9 cellular contexts compared by ENCODE assay signal in genomic region chr10:46634698-46635097, GRCh38. TPM values are rescaled to one million over a fixed set of nuclear protein-coding genes. Genes with fewer than 3 reads are reported as not detected.
DNase-seq lines count a peak whose midpoint lies in the region; ATAC-seq and TF ChIP-seq lines count a peak whose summit lies in the region.
"Not testable (repeated sequence)": the region's sequence is repeated elsewhere in the genome, so short reads cannot be mapped to it uniquely, and the experiment has no call there.
"Had no signal": no experiment of that assay in that cellular context is flagged by ENCODE, and none has a peak within 500 bp of the region (broad histone marks: within the 10 kb centered on the region; RNA-seq: fewer than 3 reads in every experiment).

No MANE protein-coding gene starts in this region.

- not testable (repeated sequence) for H3K27me3 Mint-ChIP-seq in Calu3 (ENCODE audit: unreplicated experiment); activated naive CD8-positive, alpha-beta T cell treated with anti-CD3 and anti-CD28 coated beads, Interleukin-2, amount 50 U/mL, for 24 hours; dendritic cell treated with granulocyte-macrophage colony-stimulating factor and Interleukin-4, amounts not matched to agents 40 ng/mL and 50 ng/mL, for 4 days; naive thymus-derived CD8-positive, alpha-beta T cell; progenitor cell of endocrine pancreas; type B pancreatic cell

- H3K27ac ChIP-seq in PC-9 = not testable (repeated sequence)

- H3K4me3 ChIP-seq in PC-9 = peak overlapping the region; percentile 56; the same call in 1 of the 2 replicates

- H3K36me3 ChIP-seq in PC-9 (ENCODE audit: low read depth) = not testable (repeated sequence)

- intact Hi-C loops in Calu3 (cut with micrococcal nuclease; ENCODE audit: unreplicated experiment); PC-9 (cut with micrococcal nuclease; ENCODE audit: unreplicated experiment); dendritic cell treated with granulocyte-macrophage colony-stimulating factor and Interleukin-4, amounts not matched to agents 40 ng/mL and 50 ng/mL, for 4 days (cut with micrococcal nuclease); left ventricle myocardium superior (cut with micrococcal nuclease): not testable (repeated sequence)

- H3K27ac Mint-ChIP-seq in Calu3 (ENCODE audit: unreplicated experiment); activated naive CD8-positive, alpha-beta T cell treated with anti-CD3 and anti-CD28 coated beads, Interleukin-2, amount 50 U/mL, for 24 hours; dendritic cell treated with granulocyte-macrophage colony-stimulating factor and Interleukin-4, amounts not matched to agents 40 ng/mL and 50 ng/mL, for 4 days; progenitor cell of endocrine pancreas; type B pancreatic cell: not testable (repeated sequence)
- H3K27ac Mint-ChIP-seq in naive thymus-derived CD8-positive, alpha-beta T cell = peak overlapping the region in 6 of 10 donors; percentile 46 to 86 (median 69)

- H3K4me3 Mint-ChIP-seq in Calu3 (ENCODE audit: low read depth, unreplicated experiment) (peak overlapping the region; percentile 26), progenitor cell of endocrine pancreas (ENCODE audit: low read depth) (peak overlapping the region; percentile 62), type B pancreatic cell (peak overlapping the region; percentile 81)
- H3K4me3 Mint-ChIP-seq in activated naive CD8-positive, alpha-beta T cell treated with anti-CD3 and anti-CD28 coated beads, Interleukin-2, amount 50 U/mL, for 24 hours = peak overlapping the region; percentile 42
- H3K4me3 Mint-ChIP-seq in dendritic cell treated with granulocyte-macrophage colony-stimulating factor and Interleukin-4, amounts not matched to agents 40 ng/mL and 50 ng/mL, for 4 days = peak overlapping the region; percentile 62
- H3K4me3 Mint-ChIP-seq in naive thymus-derived CD8-positive, alpha-beta T cell = peak overlapping the region in 7 of 10 donors; percentile 12 to 72 (median 55)

- H3K4me2 ChIP-seq in PC-9 = peak overlapping the region; percentile 75

- H3K9me3 Mint-ChIP-seq in Calu3 (ENCODE audit: low read depth, unreplicated experiment); activated naive CD8-positive, alpha-beta T cell treated with anti-CD3 and anti-CD28 coated beads, Interleukin-2, amount 50 U/mL, for 24 hours; dendritic cell treated with granulocyte-macrophage colony-stimulating factor and Interleukin-4, amounts not matched to agents 40 ng/mL and 50 ng/mL, for 4 days; naive thymus-derived CD8-positive, alpha-beta T cell; progenitor cell of endocrine pancreas (ENCODE audit: low read depth); type B pancreatic cell: not testable (repeated sequence)

- not testable (repeated sequence) for TF ChIP-seq CTCF in Calu3 (IDR thresholded peaks at IDR 0.05; ENCODE audit: unreplicated experiment); PC-9 (conservative IDR thresholded peaks at IDR 0.05); progenitor cell of endocrine pancreas (IDR thresholded peaks at IDR 0.05; ENCODE audit: unreplicated experiment); type B pancreatic cell (conservative IDR thresholded peaks at IDR 0.05)

- not testable (repeated sequence) for H3F3A ChIP-seq in PC-9 (ENCODE audit: insufficient read depth, low read depth)

- H3K9me3 ChIP-seq in PC-9 (ENCODE audit: insufficient read depth, low read depth) = not testable (repeated sequence)

- H3K27me3 ChIP-seq in PC-9 (ENCODE audit: insufficient read depth, low read depth) = not testable (repeated sequence)

- ATAC-seq in activated naive CD8-positive, alpha-beta T cell treated with anti-CD3 and anti-CD28 coated beads, Interleukin-2, amount 50 U/mL, for 24 hours; naive thymus-derived CD8-positive, alpha-beta T cell: not testable (repeated sequence)
- ATAC-seq in left ventricle myocardium superior = peak; percentile 36

- POLR2A ChIA-PET in PC-9 (lab: Charles Lee; ENCODE audit: unreplicated experiment); naive thymus-derived CD8-positive, alpha-beta T cell (lab: Charles Lee): not testable (repeated sequence)

- not testable (repeated sequence) for H2AFZ ChIP-seq in PC-9

- BruUV-seq in Calu3 (replicated peaks; lab: Mats Ljungman, UMichigan) (TSS peak; percentile 95), PC-9 (replicated peaks; lab: Mats Ljungman, UMichigan) (TSS peak; percentile 97)

- H3K4me1 ChIP-seq in PC-9 (replicated peaks; ENCODE audit: insufficient read depth) = not testable (repeated sequence)

- H3K4me1 Mint-ChIP-seq in Calu3 (ENCODE audit: low read depth, unreplicated experiment); activated naive CD8-positive, alpha-beta T cell treated with anti-CD3 and anti-CD28 coated beads, Interleukin-2, amount 50 U/mL, for 24 hours; dendritic cell treated with granulocyte-macrophage colony-stimulating factor and Interleukin-4, amounts not matched to agents 40 ng/mL and 50 ng/mL, for 4 days (ENCODE audit: low read depth); naive thymus-derived CD8-positive, alpha-beta T cell; progenitor cell of endocrine pancreas (ENCODE audit: low read depth); type B pancreatic cell (ENCODE audit: unreplicated experiment): not testable (repeated sequence)

- not testable (repeated sequence) for H3K36me3 Mint-ChIP-seq in Calu3 (ENCODE audit: insufficient read depth, unreplicated experiment); activated naive CD8-positive, alpha-beta T cell treated with anti-CD3 and anti-CD28 coated beads, Interleukin-2, amount 50 U/mL, for 24 hours (ENCODE audit: low read depth); dendritic cell treated with granulocyte-macrophage colony-stimulating factor and Interleukin-4, amounts not matched to agents 40 ng/mL and 50 ng/mL, for 4 days (ENCODE audit: low read depth); naive thymus-derived CD8-positive, alpha-beta T cell; progenitor cell of endocrine pancreas (ENCODE audit: insufficient read depth); type B pancreatic cell

- H4K20me1 ChIP-seq in PC-9 (ENCODE audit: insufficient read depth) = not testable (repeated sequence)

- CTCF ChIA-PET in Calu3 (lab: Charles Lee); PC-9 (lab: Charles Lee): not testable (repeated sequence)

- not testable (repeated sequence) for H3K9me2 ChIP-seq in PC-9 (ENCODE audit: insufficient read depth)

- DNase-seq in Calu3; PC-9; activated naive CD8-positive, alpha-beta T cell treated with anti-CD3 and anti-CD28 coated beads, Interleukin-2, amount 50 U/mL, for 24 hours; left ventricle myocardium superior; progenitor cell of endocrine pancreas (ENCODE audit: low spot score, unreplicated experiment); type B pancreatic cell (ENCODE audit: extremely low spot score, unreplicated experiment): not testable (repeated sequence)
- DNase-seq in naive thymus-derived CD8-positive, alpha-beta T cell = peak in 2 of 10 donors; percentile 1 to 20

- H3K79me2 ChIP-seq in PC-9 (ENCODE audit: low read depth) = not testable (repeated sequence)

RNA-seq across cellular contexts. Expression of gene SYT15, which starts 55.8 kb away (rescaled TPM):
- total RNA-seq in Calu3 (2022) = 1.5 and 2.2 TPM in 2 replicates
- 1.9 and 3.3 TPM in 2 replicates for total RNA-seq in PC-9 (2021)
- 3.6 TPM for total RNA-seq in left ventricle myocardium superior
- 1 to 10 TPM; 1.6 to 1.9 TPM for total RNA-seq in naive thymus-derived CD8-positive, alpha-beta T cell
- under 1 TPM; 0.08 to 0.13 (median 0.12) TPM for polyA plus RNA-seq in naive thymus-derived CD8-positive, alpha-beta T cell
- total RNA-seq in progenitor cell of endocrine pancreas = 1.8 and 2.8 TPM in 2 replicates
- total RNA-seq in type B pancreatic cell (ENCODE audit: low replicate concordance) = 1.2 and 1.3 TPM in 2 replicates
- total RNA-seq: G401 had no signal

Comparison
In these comparisons a context has a peak if more than half of its experiments do, and no peak if none do; other contexts are left out.
1. H3K4me3 Mint-ChIP-seq: peak in every context shown above with its lines; median percentile 81 in type B pancreatic cell; 62 in dendritic cell treated with granulocyte-macrophage colony-stimulating factor and Interleukin-4, amounts not matched to agents 40 ng/mL and 50 ng/mL, for 4 days; 62 in progenitor cell of endocrine pancreas; 55 in naive thymus-derived CD8-positive, alpha-beta T cell; 42 in activated naive CD8-positive, alpha-beta T cell treated with anti-CD3 and anti-CD28 coated beads, Interleukin-2, amount 50 U/mL, for 24 hours; 26 in Calu3.